8 cellular contexts compared by ENCODE assay signal in genomic region chr12:123670882-123671728, GRCh38. TPM values are rescaled to one million over a fixed set of nuclear protein-coding genes. Genes with fewer than 3 reads are reported as not detected.
DNase-seq lines count a peak whose midpoint lies in the region; ATAC-seq, FAIRE-seq and TF ChIP-seq lines count a peak whose summit lies in the region.

TCTN2 (plus strand) TSS chr12:123671113; CDS start chr12:123671241, 128 bp downstream.

- peak within 1 kb of the TSS; percentile 90 for H3K4me3 Mint-ChIP-seq in GM23338
- peak within 1 kb of the TSS; percentile 75 to 92 (median 86) for H3K4me3 Mint-ChIP-seq in naive thymus-derived CD4-positive, alpha-beta T cell
- peak within 1 kb of the TSS; percentile 81 for H3K4me3 Mint-ChIP-seq in stimulated activated effector memory CD8-positive, alpha-beta T cell treated with anti-CD3 and anti-CD28 coated beads, Interleukin-12 subunit alpha, Interleukin-12 subunit beta, amount 100 ng/mL, for 72 hours

- H3K27ac Mint-ChIP-seq in GM23338, result peak within 1 kb of the TSS; percentile 87
- peak within 1 kb of the TSS; percentile 31 to 86 (median 68) for H3K27ac Mint-ChIP-seq in naive thymus-derived CD4-positive, alpha-beta T cell
- peak within 1 kb of the TSS; percentile 45 for H3K27ac Mint-ChIP-seq in stimulated activated effector memory CD8-positive, alpha-beta T cell treated with anti-CD3 and anti-CD28 coated beads, Interleukin-12 subunit alpha, Interleukin-12 subunit beta, amount 100 ng/mL, for 72 hours

- H3K36me3 ChIP-seq in DND-41 (ENCODE audit: insufficient read depth, low read length), result peaks cover 4% of the 10 kb centered on the region; the same call in 1 of the 2 replicates
- no peaks in the 10 kb centered on the region for H3K36me3 ChIP-seq in GM23338 (ENCODE audit: insufficient read depth)
- H3K36me3 ChIP-seq in Karpas-422 (ENCODE audit: insufficient read depth, low read length), result no peaks in the 10 kb centered on the region
- no peaks in the 10 kb centered on the region for H3K36me3 ChIP-seq in fibroblast of lung (ENCODE audit: control insufficient read depth, insufficient read depth, low read length)
- peaks cover 0 to 17% (median 0%) of the 10 kb centered on the region in 3 experiments for H3K36me3 ChIP-seq in naive thymus-derived CD4-positive, alpha-beta T cell (ENCODE audit: control insufficient read depth in 2 of 3, insufficient read depth in 3 of 3, low read length in 3 of 3)

- peaks cover 3% of the 10 kb centered on the region for H3K27me3 Mint-ChIP-seq in GM23338 (ENCODE audit: insufficient read depth, low read depth, poor library complexity)
- H3K27me3 Mint-ChIP-seq in naive thymus-derived CD4-positive, alpha-beta T cell, result no peaks in the 10 kb centered on the region

- H3K27ac ChIP-seq in DND-41 (ENCODE audit: low read length) (peak within 1 kb of the TSS; percentile 68), GM23338 (ENCODE audit: low read depth) (no peak within 1 kb of the TSS), Karpas-422 (ENCODE audit: low read length) (no peak within 1 kb of the TSS), fibroblast of lung (ENCODE audit: insufficient read depth, low read length) (peak within 1 kb of the TSS; percentile 61)
- H3K27ac ChIP-seq in naive thymus-derived CD4-positive, alpha-beta T cell (ENCODE audit: low read depth, low read length), result peak within 1 kb of the TSS; percentile 69

- CTCF ChIA-PET in naive thymus-derived CD4-positive, alpha-beta T cell (lab: Charles Lee), result interaction anchor here (0.6 kb wide), 1 partner anchor 14 kb away, joined by 3 read pairs; no protein-coding TSS in a partner anchor

- peak within 1 kb of the TSS; percentile 63 for H3K9ac ChIP-seq in DND-41 (ENCODE audit: low read depth, low read length)
- peak within 1 kb of the TSS; percentile 53 for H3K9ac ChIP-seq in Karpas-422 (ENCODE audit: low read length)
- peak within 1 kb of the TSS; percentile 52 for H3K9ac ChIP-seq in fibroblast of lung (ENCODE audit: insufficient read depth, low read length)

- H3K9me3 ChIP-seq in DND-41 (ENCODE audit: insufficient read depth, low read length, severe bottlenecking) (no peaks in the 10 kb centered on the region), Karpas-422 (ENCODE audit: low read length) (no peaks in the 10 kb centered on the region), fibroblast of lung (ENCODE audit: control insufficient read depth, insufficient read depth, low read depth, low read length) (no peaks in the 10 kb centered on the region)
- no peaks in the 10 kb centered on the region for H3K9me3 ChIP-seq in naive thymus-derived CD4-positive, alpha-beta T cell (ENCODE audit: control insufficient read depth in 2 of 3, low read length in 3 of 3)

- DNase-seq in DND-41 (peak; percentile 96), GM23338 (ENCODE audit: low spot score) (peak; percentile 98), Karpas-422 (peak; percentile 92), RCC 7860 (ENCODE audit: low spot score) (peak; percentile 68), activated T-helper 1 cell treated with Interleukin-2 at 50 U/mL for 16 hours (ENCODE audit: low read depth) (peak; percentile 89), fibroblast of lung (ENCODE audit: low read depth in 2 of 2) (peak; percentile 88 to 91)
- DNase-seq in naive thymus-derived CD4-positive, alpha-beta T cell, result peak; percentile 81 to 93 (median 91)
- peak; percentile 87 to 96 for DNase-seq in stimulated activated effector memory CD8-positive, alpha-beta T cell treated with anti-CD3 and anti-CD28 coated beads, Interleukin-12 subunit alpha, Interleukin-12 subunit beta, amount 100 ng/mL, for 72 hours (ENCODE audit: low spot score in 2 of 2)

- H3K4me1 ChIP-seq in DND-41 (ENCODE audit: insufficient read depth, low read length) (peaks cover 19% of the 10 kb centered on the region), GM23338 (ENCODE audit: insufficient read depth) (no peaks in the 10 kb centered on the region), Karpas-422 (ENCODE audit: low read length) (peaks cover 20% of the 10 kb centered on the region), fibroblast of lung (ENCODE audit: control insufficient read depth, extremely low read depth, insufficient read depth, low read length) (no peaks in the 10 kb centered on the region)
- H3K4me1 ChIP-seq in naive thymus-derived CD4-positive, alpha-beta T cell (ENCODE audit: control insufficient read depth in 2 of 2, insufficient read depth in 2 of 2, low read length in 2 of 2), result peaks cover 3 to 10% of the 10 kb centered on the region in 2 donors

- H3K9me2 ChIP-seq in GM23338 (ENCODE audit: insufficient read depth) (no peaks in the 10 kb centered on the region), Karpas-422 (replicated peaks; ENCODE audit: insufficient read depth, low read length) (no peaks in the 10 kb centered on the region)

- H3F3A ChIP-seq in GM23338 (replicated peaks; ENCODE audit: low read depth), result no peaks in the 10 kb centered on the region

- H2AFZ ChIP-seq in DND-41 (ENCODE audit: low read depth, low read length) (peak within 1 kb of the TSS; percentile 90), GM23338 (peak within 1 kb of the TSS; percentile 91), Karpas-422 (ENCODE audit: low read length) (peak within 1 kb of the TSS; percentile 76; the same call in 1 of the 2 replicates), fibroblast of lung (ENCODE audit: low read length) (peak within 1 kb of the TSS; percentile 99)

- POLR2A ChIA-PET in naive thymus-derived CD4-positive, alpha-beta T cell (lab: Charles Lee), result interaction anchor here (1.0 to 1.2 kb wide), 2 partner anchors 38 to 41 kb away, joined by 3 read pairs; partner anchors contain the start of gene ATP6V0A2

- TF ChIP-seq CTCF in DND-41 (IDR thresholded peaks at IDR 0.05; ENCODE audit: borderline replicate concordance, extremely low read depth, low read length, poor library complexity, severe bottlenecking) (no peak), GM23338 (conservative IDR thresholded peaks at IDR 0.05; ENCODE audit: low read depth in 2 of 2) (no peak), fibroblast of lung (conservative IDR thresholded peaks at IDR 0.05 in 1 of 2, IDR thresholded peaks at IDR 0.05 in 1 of 2; ENCODE audit: low read depth in 1 of 2, low read length in 2 of 2) (no peak)

- H3K9me3 Mint-ChIP-seq in GM23338, result no peaks in the 10 kb centered on the region
- no peaks in the 10 kb centered on the region for H3K9me3 Mint-ChIP-seq in naive thymus-derived CD4-positive, alpha-beta T cell
- H3K9me3 Mint-ChIP-seq in stimulated activated effector memory CD8-positive, alpha-beta T cell treated with anti-CD3 and anti-CD28 coated beads, Interleukin-12 subunit alpha, Interleukin-12 subunit beta, amount 100 ng/mL, for 72 hours, result no peaks in the 10 kb centered on the region

- H3K36me3 Mint-ChIP-seq in GM23338 (ENCODE audit: low read depth), result peaks cover 5% of the 10 kb centered on the region
- H3K36me3 Mint-ChIP-seq in naive thymus-derived CD4-positive, alpha-beta T cell, result peaks cover 0 to 15% (median 4%) of the 10 kb centered on the region in 5 donors
- H3K36me3 Mint-ChIP-seq in stimulated activated effector memory CD8-positive, alpha-beta T cell treated with anti-CD3 and anti-CD28 coated beads, Interleukin-12 subunit alpha, Interleukin-12 subunit beta, amount 100 ng/mL, for 72 hours, result peaks cover 18% of the 10 kb centered on the region

- H3K79me2 ChIP-seq in DND-41 (ENCODE audit: insufficient read depth, low read length), result no peaks in the 10 kb centered on the region
- H3K79me2 ChIP-seq in GM23338 (replicated peaks; ENCODE audit: insufficient read depth), result no peaks in the 10 kb centered on the region
- no peaks in the 10 kb centered on the region for H3K79me2 ChIP-seq in Karpas-422 (ENCODE audit: low read length)
- no peaks in the 10 kb centered on the region for H3K79me2 ChIP-seq in fibroblast of lung (ENCODE audit: control insufficient read depth, insufficient read depth, low read length)

- H3K27me3 ChIP-seq in DND-41 (ENCODE audit: insufficient read depth, low read length, poor library complexity), result no peaks in the 10 kb centered on the region
- no peaks in the 10 kb centered on the region for H3K27me3 ChIP-seq in GM23338 (ENCODE audit: insufficient read depth)
- H3K27me3 ChIP-seq in Karpas-422 (ENCODE audit: low read length), result no peaks in the 10 kb centered on the region
- H3K27me3 ChIP-seq in fibroblast of lung (ENCODE audit: control insufficient read depth, insufficient read depth, low read length), result no peaks in the 10 kb centered on the region
- H3K27me3 ChIP-seq in naive thymus-derived CD4-positive, alpha-beta T cell (ENCODE audit: control insufficient read depth in 2 of 2, insufficient read depth in 2 of 2, low read length in 2 of 2), result no peaks in the 10 kb centered on the region

- FAIRE-seq in RCC 7860 (lab: Jason Lieb, UNC), result peak; percentile 28

- intact Hi-C loops in naive thymus-derived CD4-positive, alpha-beta T cell (cut with micrococcal nuclease), result loop anchor here (1.0 to 5.0 kb wide), 5 partner anchors 38 to 694 kb away; partner anchors contain the start of genes ATP6V0A2 (in 2 of the 2), EIF2B1 (in 2 of the 2), GTF2H3 (in 2 of the 2) and CCDC92 (in 1 of the 2)

- H4K20me1 ChIP-seq in DND-41 (ENCODE audit: insufficient read depth, low read length) (no peaks in the 10 kb centered on the region), GM23338 (replicated peaks; ENCODE audit: insufficient read depth) (no peaks in the 10 kb centered on the region), Karpas-422 (ENCODE audit: insufficient read depth, low read depth, low read length) (no peaks in the 10 kb centered on the region), fibroblast of lung (ENCODE audit: control insufficient read depth, extremely low read depth, insufficient read depth, low read length) (no peaks in the 10 kb centered on the region)

- peak; percentile 100 for ATAC-seq in DND-41 (ENCODE audit: insufficient read depth, low read depth)
- peak; percentile 99 for ATAC-seq in GM23338
- ATAC-seq in naive thymus-derived CD4-positive, alpha-beta T cell, result peak; percentile 100
- ATAC-seq in stimulated activated effector memory CD8-positive, alpha-beta T cell treated with anti-CD3 and anti-CD28 coated beads, Interleukin-12 subunit alpha, Interleukin-12 subunit beta, amount 100 ng/mL, for 72 hours, result peak; percentile 100

- H3K4me3 ChIP-seq in DND-41 (ENCODE audit: low read depth in 1 of 2, low read length in 2 of 2) (peak within 1 kb of the TSS; percentile 58 to 90), GM23338 (peak within 1 kb of the TSS; percentile 68), Karpas-422 (ENCODE audit: low read length) (peak within 1 kb of the TSS; percentile 66), fibroblast of lung (replicated peaks in 1 of 4; ENCODE audit: control extremely low read depth in 1 of 4, insufficient read depth in 1 of 4, low read depth in 3 of 4, low read length in 4 of 4) (peak within 1 kb of the TSS; percentile 84 to 93 (median 88))
- H3K4me3 ChIP-seq in naive thymus-derived CD4-positive, alpha-beta T cell (ENCODE audit: low read length), result peak within 1 kb of the TSS; percentile 75

- peak within 1 kb of the TSS; percentile 98 for H3K4me2 ChIP-seq in DND-41 (ENCODE audit: insufficient read depth, low read length)
- peak within 1 kb of the TSS; percentile 95 for H3K4me2 ChIP-seq in GM23338
- peak within 1 kb of the TSS; percentile 65 for H3K4me2 ChIP-seq in Karpas-422 (ENCODE audit: low read depth, low read length, poor library complexity, severe bottlenecking)
- peak within 1 kb of the TSS; percentile 97 for H3K4me2 ChIP-seq in fibroblast of lung (ENCODE audit: extremely low read depth, insufficient read depth, low read length)

- no peaks in the 10 kb centered on the region for H3K4me1 Mint-ChIP-seq in GM23338
- H3K4me1 Mint-ChIP-seq in naive thymus-derived CD4-positive, alpha-beta T cell, result peaks cover 5 to 19% (median 11%) of the 10 kb centered on the region in 7 donors
- peaks cover 11% of the 10 kb centered on the region for H3K4me1 Mint-ChIP-seq in stimulated activated effector memory CD8-positive, alpha-beta T cell treated with anti-CD3 and anti-CD28 coated beads, Interleukin-12 subunit alpha, Interleukin-12 subunit beta, amount 100 ng/mL, for 72 hours

RNA-seq across cellular contexts. Expression of gene TCTN2, which starts in this region (rescaled TPM):
- 6.0 and 6.8 TPM in 2 replicates for total RNA-seq in GM23338 (2014; rRNA removed; shearing (Covaris generic))
- polyA plus RNA-seq in GM23338 (2016; fragmentation: Nextera tagmentation; extraction: Ambion mirVana) (2.7 and 3.0 TPM in 2 replicates), fibroblast of lung (11.6 and 14.8 TPM in 2 replicates)
- total RNA-seq in Karpas-422 (2014; rRNA removed; shearing (Covaris generic); ENCODE audit: low replicate concordance), result 3.1 and 6.4 TPM in 2 replicates
- 6.7 and 7.9 TPM in 2 replicates for total RNA-seq in fibroblast of lung
- 7.9 and 9.7 TPM in 2 replicates for polyA plus RNA-seq in fibroblast of lung (2012)
- polyA minus RNA-seq in fibroblast of lung (ENCODE audit: low replicate concordance), result 13.4 and 15.1 TPM in 2 replicates
- 1 to 10 TPM; 2.5 to 9.1 (median 5.3) TPM for total RNA-seq in naive thymus-derived CD4-positive, alpha-beta T cell
- polyA plus RNA-seq in naive thymus-derived CD4-positive, alpha-beta T cell, result 1 to 10 TPM; 1.1 to 1.6 TPM

Comparison
In these comparisons a context has a peak if more than half of its experiments do, and no peak if none do; other contexts are left out.
1. H3K27ac ChIP-seq: peak in DND-41 (single experiment), fibroblast of lung (single experiment) and naive thymus-derived CD4-positive, alpha-beta T cell (single experiment); none in GM23338 (single experiment) and Karpas-422 (single experiment).
2. Peak in every context shown above with its lines, with median percentiles within 50 percentile points of each other: ATAC-seq, DNase-seq, H2AFZ ChIP-seq, H3K4me2 ChIP-seq, H3K4me3 ChIP-seq, H3K9ac ChIP-seq, H3K27ac Mint-ChIP-seq and H3K4me3 Mint-ChIP-seq.